ENCODE assay signal across 27 cellular contexts in genomic region chr7:66427956-66428355, GRCh38.
"Had no signal": no experiment of that assay in that cellular context is flagged by ENCODE, and none has a peak within 500 bp of the region (broad histone marks: within the 10 kb centered on the region; RNA-seq: fewer than 3 reads in every experiment).

No MANE protein-coding gene starts in this region.

- H3K27me3 ChIP-seq: neural progenitor cell, ovary, right lobe of liver, sigmoid colon, stomach, thyroid gland, tibial nerve, upper lobe of left lung, vagina had no signal

- H3K9ac ChIP-seq: neural progenitor cell, parathyroid adenoma had no signal

- H3K4me3 ChIP-seq: neural progenitor cell, ovary, psoas muscle, right lobe of liver, sigmoid colon, stomach, thoracic aorta, thyroid gland, tibial nerve, upper lobe of left lung, vagina had no signal

- H3K4me2 ChIP-seq: neural progenitor cell had no signal

- H3K4me1 Mint-ChIP-seq: nephron; neural progenitor cell; stimulated activated effector memory CD8-positive, alpha-beta T cell treated with anti-CD3 and anti-CD28 coated beads, Interleukin-12 subunit alpha, Interleukin-12 subunit beta, amount 100 ng/mL, for 72 hours; stimulated activated naive B cell treated with anti-CD40 and anti-IgM and Interleukin-4, amounts not matched to agents 10 μg/mL and 1 μg/mL and 100 μg/mL, for 72 hours had no signal

- DNase-seq: occipital lobe; ovary; posterior cingulate gyrus; psoas muscle; right cardiac atrium; right lobe of liver; sigmoid colon; small intestine; stimulated activated CD4-positive, alpha-beta T cell treated with anti-CD3 and anti-CD28 coated beads, Interleukin-15, amount 100 ng/mL, for 24 hours; stimulated activated CD4-positive, alpha-beta T cell treated with anti-CD3 and anti-CD28 coated beads, Interleukin-2, amount 100 ng/mL, for 24 hours; stimulated activated CD4-positive, alpha-beta T cell treated with anti-CD3 and anti-CD28 coated beads, Interleukin-2, amount 100 ng/mL, for 48 hours; stimulated activated CD4-positive, alpha-beta T cell treated with anti-CD3 and anti-CD28 coated beads, Interleukin-4, amount 100 ng/mL, for 24 hours; stimulated activated naive B cell treated with anti-CD40 and anti-IgM and Interleukin-4, amounts not matched to agents 10 μg/mL and 1 μg/mL and 100 μg/mL, for 72 hours; stimulated activated naive CD4-positive, alpha-beta T cell treated with Interleukin-2 at 50 U/mL for 16 hours; stomach; thyroid gland; trophoblast cell; upper lobe of left lung had no signal

- H3K9me3 Mint-ChIP-seq: nephron; neural progenitor cell; stimulated activated effector memory CD8-positive, alpha-beta T cell treated with anti-CD3 and anti-CD28 coated beads, Interleukin-12 subunit alpha, Interleukin-12 subunit beta, amount 100 ng/mL, for 72 hours; stimulated activated naive B cell treated with anti-CD40 and anti-IgM and Interleukin-4, amounts not matched to agents 10 μg/mL and 1 μg/mL and 100 μg/mL, for 72 hours; stimulated activated naive CD8-positive, alpha-beta T cell treated with anti-CD3 and anti-CD28 coated beads, Interleukin-15, Interleukin-2, amounts not matched to agents 100 ng/mL and 50 ng/mL, for 24 hours had no signal

- H3K27ac ChIP-seq: neural progenitor cell, ovary, parathyroid adenoma, psoas muscle, right lobe of liver, sigmoid colon, stomach, thoracic aorta, thyroid gland, tibial nerve, upper lobe of left lung, vagina had no signal

- H3K4me1 ChIP-seq: neural progenitor cell, parathyroid adenoma, psoas muscle, right lobe of liver, sigmoid colon, stomach, thyroid gland, tibial nerve, upper lobe of left lung, vagina had no signal

- ATAC-seq: psoas muscle; right cardiac atrium; right lobe of liver; stimulated activated effector memory CD8-positive, alpha-beta T cell treated with anti-CD3 and anti-CD28 coated beads, Interleukin-12 subunit alpha, Interleukin-12 subunit beta, amount 100 ng/mL, for 72 hours; stimulated activated naive B cell treated with anti-CD40 and anti-IgM and Interleukin-4, amounts not matched to agents 10 μg/mL and 1 μg/mL and 100 μg/mL, for 72 hours had no signal

- H3K36me3 ChIP-seq: neural progenitor cell, ovary, right lobe of liver, thoracic aorta, thyroid gland, vagina had no signal

- H3K9me3 ChIP-seq: ovary, psoas muscle, right lobe of liver, sigmoid colon, stomach, thoracic aorta, thyroid gland, tibial nerve, upper lobe of left lung, vagina had no signal

- H3K27ac Mint-ChIP-seq: nephron; neural progenitor cell; progenitor cell of endocrine pancreas; stimulated activated effector memory CD8-positive, alpha-beta T cell treated with anti-CD3 and anti-CD28 coated beads, Interleukin-12 subunit alpha, Interleukin-12 subunit beta, amount 100 ng/mL, for 72 hours; stimulated activated naive B cell treated with anti-CD40 and anti-IgM and Interleukin-4, amounts not matched to agents 10 μg/mL and 1 μg/mL and 100 μg/mL, for 72 hours; stimulated activated naive CD8-positive, alpha-beta T cell treated with anti-CD3 and anti-CD28 coated beads, Interleukin-15, Interleukin-2, amounts not matched to agents 100 ng/mL and 50 ng/mL, for 24 hours had no signal

- H2AFZ ChIP-seq: neural progenitor cell, parathyroid adenoma had no signal

- H3K4me3 Mint-ChIP-seq: nephron; neural progenitor cell; stimulated activated effector memory CD8-positive, alpha-beta T cell treated with anti-CD3 and anti-CD28 coated beads, Interleukin-12 subunit alpha, Interleukin-12 subunit beta, amount 100 ng/mL, for 72 hours; stimulated activated naive B cell treated with anti-CD40 and anti-IgM and Interleukin-4, amounts not matched to agents 10 μg/mL and 1 μg/mL and 100 μg/mL, for 72 hours; stimulated activated naive CD8-positive, alpha-beta T cell treated with anti-CD3 and anti-CD28 coated beads, Interleukin-15, Interleukin-2, amounts not matched to agents 100 ng/mL and 50 ng/mL, for 24 hours had no signal

- H3K27me3 Mint-ChIP-seq: progenitor cell of endocrine pancreas; stimulated activated naive B cell treated with anti-CD40 and anti-IgM and Interleukin-4, amounts not matched to agents 10 μg/mL and 1 μg/mL and 100 μg/mL, for 72 hours; stimulated activated naive CD8-positive, alpha-beta T cell treated with anti-CD3 and anti-CD28 coated beads, Interleukin-15, Interleukin-2, amounts not matched to agents 100 ng/mL and 50 ng/mL, for 24 hours had no signal
